8 cellular contexts compared by ENCODE assay signal in genomic region chr19:58439576-58440554, GRCh38. TPM values are rescaled to one million over a fixed set of nuclear protein-coding genes. Genes with fewer than 3 reads are reported as not detected.
DNase-seq lines count a peak whose midpoint lies in the region; ATAC-seq and TF ChIP-seq lines count a peak whose summit lies in the region.

ZNF132 (minus strand) TSS chr19:58440153; CDS start chr19:58439821, 332 bp downstream.

- ATAC-seq in HG02759 (IDR thresholded peaks at IDR 0.05; ENCODE audit: unreplicated experiment) = peak; percentile 95
- peak; percentile 98 for ATAC-seq in left lung

- H3K36me3 ChIP-seq in left lung = peaks cover 3 to 35% of the 10 kb centered on the region in 2 donors

- H3K27me3 ChIP-seq in left lung = no peaks in the 10 kb centered on the region

- no peak for TF ChIP-seq CTCF in GM12875 (IDR thresholded peaks at IDR 0.05; ENCODE audit: borderline replicate concordance, insufficient read depth, low read depth, low read length)
- no peak for TF ChIP-seq CTCF in left lung (IDR thresholded peaks at IDR 0.05)

- peak within 1 kb of the TSS; percentile 90 for H3K4me3 ChIP-seq in GM12875 (ENCODE audit: low read depth, low read length)
- peak within 1 kb of the TSS; percentile 81 to 83 for H3K4me3 ChIP-seq in left lung

- intact Hi-C loops in left lung (cut with DNase I) = no loop called here

- peaks cover 8 to 15% of the 10 kb centered on the region in 2 donors for H3K4me1 ChIP-seq in left lung

- DNase-seq in NCI-H2081 treated with DMSO at 0.1 percent for 48 hours (lab: John Stamatoyannopoulos, UW) (peak; percentile 93), dermis microvascular lymphatic vessel endothelial cell (ENCODE audit: low read depth in 2 of 2) (peak; percentile 100), left lung (peak; percentile 96 to 99), DMS114 treated with DMSO at 0.1 percent for 48 hours (lab: John Stamatoyannopoulos, UW; ENCODE audit: unreplicated experiment) (no peak)
- DNase-seq in activated CD4-positive, alpha-beta T cell treated with anti-CD3 and anti-CD28 coated beads, Interleukin-2, amount 50 U/mL, for 4 hours = peak; percentile 92 to 93
- DNase-seq in stimulated activated CD4-positive, alpha-beta T cell treated with anti-CD3 and anti-CD28 coated beads, Interleukin-2, amount 100 ng/mL, for 4 hours (ENCODE audit: low read depth) = peak; percentile 92

- peak within 1 kb of the TSS; percentile 57 to 86 for H3K27ac ChIP-seq in left lung

- peaks cover 3 to 58% of the 10 kb centered on the region in 2 donors for H3K9me3 ChIP-seq in left lung

RNA-seq across cellular contexts. Expression of gene ZNF132, which starts in this region (rescaled TPM):
- total RNA-seq in dermis microvascular lymphatic vessel endothelial cell = 4.1 and 6.2 TPM in 2 replicates
- 1 to 10 TPM; 6.2 to 7.1 TPM for total RNA-seq in left lung
